9 cellular contexts compared by ENCODE assay signal in genomic region chrX:119041175-119041574, GRCh38. TPM values are rescaled to one million over a fixed set of nuclear protein-coding genes. Genes with fewer than 3 reads are reported as not detected.
A peak's percentile ranks its signal among the peaks of the same experiment; 100 is the strongest.
DNase-seq lines count a peak whose midpoint lies in the region; ATAC-seq, FAIRE-seq and TF ChIP-seq lines count a peak whose summit lies in the region.
"Had no signal": no experiment of that assay in that cellular context is flagged by ENCODE, and none has a peak within 500 bp of the region (broad histone marks: within the 10 kb centered on the region; RNA-seq: fewer than 3 reads in every experiment).

No MANE protein-coding gene starts in this region.

- H3K4me3 ChIP-seq in sigmoid colon = no peak overlapping the region

- H3K27me3 Mint-ChIP-seq in activated CD4-positive, alpha-beta T cell treated with anti-CD3 and anti-CD28 coated beads, Interleukin-2, amount 10 ng/mL, durations not matched to agents 7 days and 5 days = no peaks in the 10 kb centered on the region

- TF ChIP-seq CTCF in sigmoid colon (IDR thresholded peaks at IDR 0.05) = no peak

- DNase-seq in GM04503 (ENCODE audit: low read depth) = peak; percentile 46
- DNase-seq in T1000 (lab: John Stamatoyannopoulos, UW) = peak; percentile 11
- no peak for DNase-seq in Right ventricle myocardium inferior (ENCODE audit: missing footprints)
- DNase-seq in sigmoid colon = peak; percentile 82
- no peak for DNase-seq in NCI-H510A (lab: John Stamatoyannopoulos, UW)
- DNase-seq in GM12891 (ENCODE audit: insufficient read length, low spot score) = no peak
- no peak for DNase-seq in stimulated activated naive CD8-positive, alpha-beta T cell treated with anti-CD3 and anti-CD28 coated beads, Interleukin-15, Interleukin-2, amounts not matched to agents 100 U/mL and 50 U/mL, for 24 hours
- no peak for DNase-seq in activated CD4-positive, alpha-beta T cell treated with anti-CD3 and anti-CD28 coated beads, Interleukin-2, amount 10 ng/mL, durations not matched to agents 7 days and 5 days
- DNase-seq: RPMI8226 had no signal

- 22 to 47% methylated on average over 4 of the region's 4 CpGs for WGBS in sigmoid colon, 2 donors

- no peaks in the 10 kb centered on the region for H3K4me1 Mint-ChIP-seq in activated CD4-positive, alpha-beta T cell treated with anti-CD3 and anti-CD28 coated beads, Interleukin-2, amount 10 ng/mL, durations not matched to agents 7 days and 5 days

- TF ChIP-seq POLR2A in sigmoid colon (IDR thresholded peaks at IDR 0.05) = no peak
- no peak for TF ChIP-seq POLR2A in GM12891 (IDR thresholded peaks at IDR 0.05; ENCODE audit: low read depth, low read length)

- no peaks in the 10 kb centered on the region for H3K36me3 ChIP-seq in sigmoid colon

- FAIRE-seq in GM12891 (lab: Jason Lieb, UNC) = no peak

- no peak overlapping the region for H3K4me3 Mint-ChIP-seq in activated CD4-positive, alpha-beta T cell treated with anti-CD3 and anti-CD28 coated beads, Interleukin-2, amount 10 ng/mL, durations not matched to agents 7 days and 5 days

- peaks cover 0 to 18% (median 4%) of the 10 kb centered on the region in 4 donors for H3K4me1 ChIP-seq in sigmoid colon

- no peak overlapping the region for H3K27ac Mint-ChIP-seq in activated CD4-positive, alpha-beta T cell treated with anti-CD3 and anti-CD28 coated beads, Interleukin-2, amount 10 ng/mL, durations not matched to agents 7 days and 5 days

- no peak for TF ChIP-seq EP300 in sigmoid colon (IDR thresholded peaks at IDR 0.05)

- no peaks in the 10 kb centered on the region for H3K36me3 Mint-ChIP-seq in activated CD4-positive, alpha-beta T cell treated with anti-CD3 and anti-CD28 coated beads, Interleukin-2, amount 10 ng/mL, durations not matched to agents 7 days and 5 days (ENCODE audit: low read depth)

- CTCF ChIA-PET in activated CD4-positive, alpha-beta T cell treated with anti-CD3 and anti-CD28 coated beads, Interleukin-2, amount 10 ng/mL, durations not matched to agents 7 days and 5 days (lab: Charles Lee) = no interaction called here

- no peaks in the 10 kb centered on the region for H3K9me3 ChIP-seq in sigmoid colon

- no peaks in the 10 kb centered on the region for H3K9me3 Mint-ChIP-seq in activated CD4-positive, alpha-beta T cell treated with anti-CD3 and anti-CD28 coated beads, Interleukin-2, amount 10 ng/mL, durations not matched to agents 7 days and 5 days

- no peaks in the 10 kb centered on the region for H3K27me3 ChIP-seq in sigmoid colon

- peak overlapping the region in 2 of 4 donors; percentile 55 for H3K27ac ChIP-seq in sigmoid colon

- intact Hi-C loops in Right ventricle myocardium inferior (cut with DNase I) (no loop called here), sigmoid colon (cut with DNase I) (no loop called here)

- peak; percentile 97 for ATAC-seq in Right ventricle myocardium inferior
- no peak for ATAC-seq in stimulated activated naive CD8-positive, alpha-beta T cell treated with anti-CD3 and anti-CD28 coated beads, Interleukin-15, Interleukin-2, amounts not matched to agents 100 U/mL and 50 U/mL, for 24 hours

- POLR2A ChIA-PET in activated CD4-positive, alpha-beta T cell treated with anti-CD3 and anti-CD28 coated beads, Interleukin-2, amount 10 ng/mL, durations not matched to agents 7 days and 5 days (lab: Charles Lee) = no interaction called here

TF ChIP-seq in GM12891, 5 proteins besides CTCF, POLR2A, EP300 and RAD21:
- TF ChIP-seq POU2F2 (IDR thresholded peaks at IDR 0.05; ENCODE audit: low read depth, low read length) (no peak), PAX5 (IDR thresholded peaks at IDR 0.05; ENCODE audit: insufficient read depth, low read length, severe bottlenecking) (no peak), SPI1 (IDR thresholded peaks at IDR 0.05; ENCODE audit: low read depth, low read length) (no peak), TAF1 (IDR thresholded peaks at IDR 0.05; ENCODE audit: low read depth, low read length) (no peak), POLR2AphosphoS5 (IDR thresholded peaks at IDR 0.05; ENCODE audit: low read depth, low read length) (no peak)

RNA-seq across cellular contexts. Expression of gene CT47C1, which starts 31.6 kb away (rescaled TPM):
- total RNA-seq in Right ventricle myocardium inferior (not detected), sigmoid colon (not detected)
- polyA plus RNA-seq in sigmoid colon = not detected
- polyA plus RNA-seq in GM12891 (2012; ENCODE audit: low read depth, missing spikeins) = not detected
- not detected for total RNA-seq in activated CD4-positive, alpha-beta T cell treated with anti-CD3 and anti-CD28 coated beads, Interleukin-2, amount 10 ng/mL, durations not matched to agents 7 days and 5 days

Comparison
In these comparisons a context has a peak if more than half of its experiments do, and no peak if none do; other contexts are left out.
1. DNase-seq: peak in GM04503 (single experiment), T1000 (single experiment) and sigmoid colon (single experiment); none in Right ventricle myocardium inferior (single experiment), NCI-H510A (single experiment), GM12891 (single experiment), stimulated activated naive CD8-positive, alpha-beta T cell treated with anti-CD3 and anti-CD28 coated beads, Interleukin-15, Interleukin-2, amounts not matched to agents 100 U/mL and 50 U/mL, for 24 hours (single experiment) and activated CD4-positive, alpha-beta T cell treated with anti-CD3 and anti-CD28 coated beads, Interleukin-2, amount 10 ng/mL, durations not matched to agents 7 days and 5 days (single experiment).